1 cellular context compared by ENCODE assay signal in genomic region chr2:32366595-32366994, GRCh38.
TF ChIP-seq lines count a peak whose summit lies in the region.

No MANE protein-coding gene starts in this region.

TF ChIP-seq in HepG2, 621 proteins besides CTCF, POLR2A, EP300 and RAD21:
- TF ChIP-seq ZNF460 (CRISPR knock-in tag; IDR thresholded peaks at IDR 0.05; ENCODE audit: borderline replicate concordance), result peak; percentile 52; the same call in 1 of the 2 replicates
- no peak for TF ChIP-seq ZNF766 (CRISPR knock-in tag; IDR thresholded peaks at IDR 0.05; ENCODE audit: borderline replicate concordance)
- TF ChIP-seq SRSF4 (IDR thresholded peaks at IDR 0.05; ENCODE audit: low read depth, low read length, poor library complexity, severe bottlenecking), result no peak
- peak; percentile 76 for TF ChIP-seq ZNF121 (CRISPR knock-in tag; IDR thresholded peaks at IDR 0.05)
